In the genomic region with DNA sequence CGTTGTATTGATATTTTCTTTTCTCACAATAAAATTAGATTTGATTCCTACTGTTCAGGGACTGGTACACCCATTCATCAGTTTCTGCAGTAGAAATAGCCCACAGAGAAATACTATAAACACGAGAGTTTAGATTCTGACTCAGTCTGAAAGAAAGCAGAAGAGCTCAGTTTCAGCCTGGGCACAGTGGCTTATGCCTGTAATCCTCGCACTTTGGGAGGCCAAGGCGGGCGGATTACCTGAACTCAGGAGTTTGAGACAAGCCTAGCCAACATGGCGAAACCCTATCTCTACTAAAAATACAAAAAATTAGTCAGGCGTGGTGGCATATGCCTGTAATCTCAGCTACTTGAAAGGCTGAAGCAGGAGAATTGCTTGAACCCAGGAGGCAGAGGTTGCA, we compare ENCODE assay signal across 12 cellular contexts. TPM values are rescaled to one million over a fixed set of nuclear protein-coding genes. Genes with fewer than 3 reads are reported as not detected.
A peak's percentile ranks its signal among the peaks of the same experiment; 100 is the strongest.
DNase-seq lines count a peak whose midpoint lies in the region; ATAC-seq and TF ChIP-seq lines count a peak whose summit lies in the region.
"Had no signal": no experiment of that assay in that cellular context is flagged by ENCODE, and none has a peak within 500 bp of the region (broad histone marks: within the 10 kb centered on the region; RNA-seq: fewer than 3 reads in every experiment).

No MANE protein-coding gene starts in this region.

- H3K27ac ChIP-seq in stomach = no peak overlapping the region

- H3K27me3 ChIP-seq in stomach = peaks cover 0 to 11% (median 0%) of the 10 kb centered on the region in 3 donors

- peaks cover 0 to 6% (median 3%) of the 10 kb centered on the region in 4 donors for H3K9me3 ChIP-seq in stomach

- POLR2A ChIA-PET in T-cell (lab: Charles Lee) = interaction anchor here (0.6 to 3.2 kb wide), 13 partner anchors 8 to 52 kb away, joined by 3 to 10 read pairs (median 4); a partner anchor contains a TSS
- POLR2A ChIA-PET in naive thymus-derived CD8-positive, alpha-beta T cell (lab: Charles Lee) = interaction anchor here (1.3 to 36.8 kb wide), 13 partner anchors 7 to 83 kb away, joined by 4 to 990 read pairs (median 10); a partner anchor contains a TSS

- H3K4me1 ChIP-seq in stomach = no peaks in the 10 kb centered on the region

- H3K27ac Mint-ChIP-seq in T-cell (peak overlapping the region; percentile 94 to 96), osteocyte (ENCODE audit: unreplicated experiment) (no peak overlapping the region)
- H3K27ac Mint-ChIP-seq in naive thymus-derived CD8-positive, alpha-beta T cell = peak overlapping the region; percentile 71 to 99 (median 94)

- no peak overlapping the region for H3K4me3 ChIP-seq in stomach

- TF ChIP-seq CTCF in osteocyte (IDR thresholded peaks at IDR 0.05) = no peak
- no peak for TF ChIP-seq CTCF in stomach (IDR thresholded peaks at IDR 0.05)

- no peaks in the 10 kb centered on the region for H3K9me3 Mint-ChIP-seq in T-cell
- H3K9me3 Mint-ChIP-seq in naive thymus-derived CD8-positive, alpha-beta T cell = no peaks in the 10 kb centered on the region
- no peaks in the 10 kb centered on the region for H3K9me3 Mint-ChIP-seq in osteocyte (ENCODE audit: unreplicated experiment)

- DNase-seq in T-cell (no peak), osteocyte (ENCODE audit: extremely low spot score, unreplicated experiment) (no peak), NOMO-1 (lab: John Stamatoyannopoulos, UW; ENCODE audit: unreplicated experiment in 2 of 2) (no peak), stomach (no peak)
- no peak for DNase-seq in naive thymus-derived CD8-positive, alpha-beta T cell
- DNase-seq: hypothalamus; MV-4-11; NK-92 treated with Interleukin-12 subunit alpha and Interleukin-12 subunit beta, amount 100 ng/mL, for 24 hours; substantia nigra had no signal

- ATAC-seq in GM18868 (IDR thresholded peaks at IDR 0.05; ENCODE audit: unreplicated experiment) = peak; percentile 97
- peak; percentile 89 for ATAC-seq in GM21786 (IDR thresholded peaks at IDR 0.05; ENCODE audit: unreplicated experiment)
- peak in 1 of 4 experiments; percentile 8 for ATAC-seq in T-cell (replicated peaks in 1 of 4)
- no peak for ATAC-seq in naive thymus-derived CD8-positive, alpha-beta T cell

- intact Hi-C loops in stomach (cut with DNase I; ENCODE audit: low total_unique reads) = no loop called here

- 65 to 82% (median 75%) methylated on average over 7 of the region's 7 CpGs for WGBS in stomach, 5 donors

- TF ChIP-seq EP300 in stomach (IDR thresholded peaks at IDR 0.05) = no peak

- H3K27me3 Mint-ChIP-seq in T-cell = no peaks in the 10 kb centered on the region
- H3K27me3 Mint-ChIP-seq in naive thymus-derived CD8-positive, alpha-beta T cell = no peaks in the 10 kb centered on the region
- H3K27me3 Mint-ChIP-seq in osteocyte (ENCODE audit: unreplicated experiment) = peaks cover 49% of the 10 kb centered on the region

- H3K4me1 Mint-ChIP-seq in T-cell (peaks cover 86 to 98% (median 89%) of the 10 kb centered on the region in 3 donors), osteocyte (ENCODE audit: unreplicated experiment) (no peaks in the 10 kb centered on the region)
- H3K4me1 Mint-ChIP-seq in naive thymus-derived CD8-positive, alpha-beta T cell = peaks cover 43 to 92% (median 85%) of the 10 kb centered on the region in 4 donors

- H3K36me3 ChIP-seq in stomach = no peaks in the 10 kb centered on the region

- H3K36me3 Mint-ChIP-seq in T-cell = peaks cover 74% of the 10 kb centered on the region
- H3K36me3 Mint-ChIP-seq in naive thymus-derived CD8-positive, alpha-beta T cell = peaks cover 33 to 90% (median 55%) of the 10 kb centered on the region in 3 donors
- H3K36me3 Mint-ChIP-seq in osteocyte (ENCODE audit: unreplicated experiment) = no peaks in the 10 kb centered on the region

- CTCF ChIA-PET in T-cell (lab: Charles Lee) = interaction anchor here in 1 of 2 donors (0.6 to 1.5 kb wide), 7 partner anchors 8 to 79 kb away, joined by 3 to 7 read pairs (median 3); a partner anchor contains a TSS

- H3K4me3 Mint-ChIP-seq in T-cell (peak overlapping the region; percentile 81 to 100 (median 99)), osteocyte (ENCODE audit: unreplicated experiment) (no peak overlapping the region)
- peak overlapping the region; percentile 80 to 100 (median 96) for H3K4me3 Mint-ChIP-seq in naive thymus-derived CD8-positive, alpha-beta T cell

- no peak for TF ChIP-seq POLR2A in stomach (IDR thresholded peaks at IDR 0.05)

RNA-seq across cellular contexts. Expression of a gene that starts 8.6 kb away (rescaled TPM):
- total RNA-seq in T-cell (100 to 1,000 TPM; 286 to 466 (median 338) TPM), osteocyte (not detected in 2 replicates), stomach (1 to 10 TPM in 3 of 5 donors, under 1 TPM in 1, not detected in 1; 0.58 to 9.9 (median 6.9) TPM)
- total RNA-seq in naive thymus-derived CD8-positive, alpha-beta T cell = 100 to 1,000 TPM; 477 to 490 TPM
- 100 to 1,000 TPM; 109 to 231 (median 148) TPM for polyA plus RNA-seq in naive thymus-derived CD8-positive, alpha-beta T cell
- 1 to 10 TPM in 1 of 3 donors, under 1 TPM in 2; 0.90 to 2.3 (median 0.93) TPM for polyA plus RNA-seq in stomach
- total RNA-seq: Daoy had no signal

RNA-seq across cellular contexts. Expression of a gene that starts 23.2 kb away (rescaled TPM):
- total RNA-seq in T-cell (not detected), osteocyte (not detected in 2 replicates), stomach (not detected)
- not detected for total RNA-seq in naive thymus-derived CD8-positive, alpha-beta T cell
- polyA plus RNA-seq in naive thymus-derived CD8-positive, alpha-beta T cell = not detected
- polyA plus RNA-seq in stomach = not detected
- total RNA-seq: Daoy had no signal

RNA-seq across cellular contexts. Expression of a gene that starts 46.6 kb away (rescaled TPM):
- total RNA-seq in T-cell = 10 to 100 TPM in 3 of 5 donors, 1 to 10 TPM in 2; 5.7 to 14.9 (median 13.1) TPM
- 10 to 100 TPM; 18.2 to 18.7 TPM for total RNA-seq in naive thymus-derived CD8-positive, alpha-beta T cell
- polyA plus RNA-seq in naive thymus-derived CD8-positive, alpha-beta T cell = 10 to 100 TPM; 12.0 to 18.2 (median 15.0) TPM
- total RNA-seq in osteocyte = 9.2 and 9.3 TPM in 2 replicates
- total RNA-seq in stomach = 10 to 100 TPM in 2 of 5 donors, 1 to 10 TPM in 2, not detected in 1; 4.5 to 20.7 (median 10.0) TPM
- polyA plus RNA-seq in stomach = 10 to 100 TPM; 10.0 to 15.0 (median 10.3) TPM

Comparison
In these comparisons a context has a peak if more than half of its experiments do, and no peak if none do; other contexts are left out.
1. ATAC-seq: peak in GM18868 (single experiment) and GM21786 (single experiment); none in naive thymus-derived CD8-positive, alpha-beta T cell (0 of 2).
2. RNA of a gene that starts 8.6 kb away (total RNA-seq): 477 to 490 TPM in naive thymus-derived CD8-positive, alpha-beta T cell and 286 to 466 TPM in T-cell; 0.58 to 9.9 TPM in stomach and not detected in osteocyte; every median in the first group is over 10 times any median in the second.